ENCODE assay signal across 18 cellular contexts in genomic region chr4:2251795-2252529, GRCh38. TPM values are rescaled to one million over a fixed set of nuclear protein-coding genes. Genes with fewer than 3 reads are reported as not detected.
DNase-seq lines count a peak whose midpoint lies in the region; ATAC-seq, FAIRE-seq and TF ChIP-seq lines count a peak whose summit lies in the region.
"Had no signal": no experiment of that assay in that cellular context is flagged by ENCODE, and none has a peak within 500 bp of the region (broad histone marks: within the 10 kb centered on the region; RNA-seq: fewer than 3 reads in every experiment).

No MANE protein-coding gene starts in this region.

- CTCF ChIA-PET in activated CD8-positive, alpha-beta T cell treated with anti-CD3 and anti-CD28 coated beads, Interleukin-2, amount 10 ng/mL, durations not matched to agents 7 days and 5 days (lab: Charles Lee), result no interaction called here
- CTCF ChIA-PET in activated CD8-positive, alpha-beta T cell treated with anti-CD3 and anti-CD28 coated beads for 36 hours (lab: Charles Lee), result no interaction called here

- no peak overlapping the region for H3K4me3 Mint-ChIP-seq in activated CD8-positive, alpha-beta T cell treated with anti-CD3 and anti-CD28 coated beads, Interleukin-2, amount 10 ng/mL, durations not matched to agents 7 days and 5 days
- no peak overlapping the region for H3K4me3 Mint-ChIP-seq in activated CD8-positive, alpha-beta T cell treated with anti-CD3 and anti-CD28 coated beads for 36 hours

- FAIRE-seq in GM12892 (lab: Jason Lieb, UNC), result no peak

- no peaks in the 10 kb centered on the region for H3K27me3 Mint-ChIP-seq in activated CD8-positive, alpha-beta T cell treated with anti-CD3 and anti-CD28 coated beads, Interleukin-2, amount 10 ng/mL, durations not matched to agents 7 days and 5 days (ENCODE audit: low read depth)
- no peaks in the 10 kb centered on the region for H3K27me3 Mint-ChIP-seq in activated CD8-positive, alpha-beta T cell treated with anti-CD3 and anti-CD28 coated beads for 36 hours

- no peak overlapping the region for H3K9ac ChIP-seq in colonic mucosa (ENCODE audit: low read depth in 2 of 2, low read length in 2 of 2)

- H3K36me3 ChIP-seq in colonic mucosa, result peaks cover 16% of the 10 kb centered on the region

- DNase-seq in activated CD8-positive, alpha-beta T cell treated with anti-CD3 and anti-CD28 coated beads, Interleukin-2, amount 10 ng/mL, durations not matched to agents 7 days and 5 days, result peak; percentile 16
- DNase-seq in activated CD8-positive, alpha-beta T cell treated with anti-CD3 and anti-CD28 coated beads for 36 hours, result no peak
- DNase-seq in GM12892 (ENCODE audit: insufficient read length) (peak; percentile 21), colonic mucosa (peak; percentile 9), retina (peak; percentile 0), NOMO-1 (lab: John Stamatoyannopoulos, UW; ENCODE audit: unreplicated experiment in 2 of 2) (no peak), GM03348 (ENCODE audit: low spot score) (no peak)
- no peak for DNase-seq in stimulated activated naive CD4-positive, alpha-beta T cell (lab: John Stamatoyannopoulos, UW)
- DNase-seq: ACHN, HCEC 1CT, Kasumi-1, NCI-H1694, NCI-H524, T-helper 9 cell had no signal

- intact Hi-C loops in activated CD8-positive, alpha-beta T cell treated with anti-CD3 and anti-CD28 coated beads for 36 hours (cut with micrococcal nuclease), result no loop called here
- intact Hi-C loops in colonic mucosa (cut with DNase I), result no loop called here

- ATAC-seq in activated CD8-positive, alpha-beta T cell treated with anti-CD3 and anti-CD28 coated beads, Interleukin-2, amount 10 ng/mL, durations not matched to agents 7 days and 5 days, result no peak
- ATAC-seq in activated CD8-positive, alpha-beta T cell treated with anti-CD3 and anti-CD28 coated beads for 36 hours, result no peak

- no peaks in the 10 kb centered on the region for H3K9me3 ChIP-seq in colonic mucosa
- H3K9me3 ChIP-seq: adrenal gland had no signal

- TF ChIP-seq CTCF in activated CD8-positive, alpha-beta T cell treated with anti-CD3 and anti-CD28 coated beads for 36 hours (IDR thresholded peaks at IDR 0.05), result no peak
- TF ChIP-seq CTCF in colonic mucosa (IDR thresholded peaks at IDR 0.05), result no peak

- H3K36me3 Mint-ChIP-seq in activated CD8-positive, alpha-beta T cell treated with anti-CD3 and anti-CD28 coated beads, Interleukin-2, amount 10 ng/mL, durations not matched to agents 7 days and 5 days (ENCODE audit: low read depth), result no peaks in the 10 kb centered on the region
- no peaks in the 10 kb centered on the region for H3K36me3 Mint-ChIP-seq in activated CD8-positive, alpha-beta T cell treated with anti-CD3 and anti-CD28 coated beads for 36 hours (ENCODE audit: low read depth)

- POLR2A ChIA-PET in activated CD8-positive, alpha-beta T cell treated with anti-CD3 and anti-CD28 coated beads, Interleukin-2, amount 10 ng/mL, durations not matched to agents 7 days and 5 days (lab: Charles Lee), result no interaction called here
- POLR2A ChIA-PET in activated CD8-positive, alpha-beta T cell treated with anti-CD3 and anti-CD28 coated beads for 36 hours (lab: Charles Lee), result interaction anchor here (1.9 to 2.2 kb wide), 2 partner anchors 8 to 11 kb away, joined by 4 to 13 read pairs; partner anchors contain the start of genes HAUS3 and POLN

- H3K4me1 ChIP-seq in colonic mucosa, result no peaks in the 10 kb centered on the region

- TF ChIP-seq POLR2A in GM12892 (IDR thresholded peaks at IDR 0.05; ENCODE audit: low read depth, low read length), result no peak

- H3K27me3 ChIP-seq in colonic mucosa, result no peaks in the 10 kb centered on the region
- H3K27me3 ChIP-seq: adrenal gland had no signal

- H3K4me1 Mint-ChIP-seq in activated CD8-positive, alpha-beta T cell treated with anti-CD3 and anti-CD28 coated beads, Interleukin-2, amount 10 ng/mL, durations not matched to agents 7 days and 5 days (ENCODE audit: low read depth), result no peaks in the 10 kb centered on the region
- no peaks in the 10 kb centered on the region for H3K4me1 Mint-ChIP-seq in activated CD8-positive, alpha-beta T cell treated with anti-CD3 and anti-CD28 coated beads for 36 hours (ENCODE audit: low read depth)
- H3K4me1 Mint-ChIP-seq: neural crest cell had no signal

- H3K27ac ChIP-seq in colonic mucosa, result no peak overlapping the region
- H3K27ac ChIP-seq: adrenal gland, epithelial cell of prostate, skin epidermis had no signal

- H3K9me3 Mint-ChIP-seq in activated CD8-positive, alpha-beta T cell treated with anti-CD3 and anti-CD28 coated beads, Interleukin-2, amount 10 ng/mL, durations not matched to agents 7 days and 5 days (ENCODE audit: insufficient read depth), result no peaks in the 10 kb centered on the region
- H3K9me3 Mint-ChIP-seq in activated CD8-positive, alpha-beta T cell treated with anti-CD3 and anti-CD28 coated beads for 36 hours, result no peaks in the 10 kb centered on the region
- H3K9me3 Mint-ChIP-seq: neural crest cell had no signal

- no peak overlapping the region for H3K4me3 ChIP-seq in colonic mucosa
- H3K4me3 ChIP-seq: adrenal gland, skin epidermis had no signal

- H3K27ac Mint-ChIP-seq in activated CD8-positive, alpha-beta T cell treated with anti-CD3 and anti-CD28 coated beads, Interleukin-2, amount 10 ng/mL, durations not matched to agents 7 days and 5 days, result no peak overlapping the region
- H3K27ac Mint-ChIP-seq in activated CD8-positive, alpha-beta T cell treated with anti-CD3 and anti-CD28 coated beads for 36 hours, result no peak overlapping the region

RNA-seq across cellular contexts. Expression of gene MXD4, which starts 9.9 kb away (rescaled TPM):
- 1 to 10 TPM; 5.9 to 6.9 TPM for total RNA-seq in activated CD8-positive, alpha-beta T cell treated with anti-CD3 and anti-CD28 coated beads, Interleukin-2, amount 10 ng/mL, durations not matched to agents 7 days and 5 days
- 1 to 10 TPM; 1.5 to 2.3 TPM for total RNA-seq in activated CD8-positive, alpha-beta T cell treated with anti-CD3 and anti-CD28 coated beads for 36 hours
- 5.0 TPM for polyA plus RNA-seq in GM12892 (2012; ENCODE audit: missing spikeins)
- total RNA-seq in colonic mucosa, result 10 to 100 TPM; 36.7 to 43.3 TPM

RNA-seq across cellular contexts. Expression of gene HAUS3, which starts 10.0 kb away (rescaled TPM):
- total RNA-seq in activated CD8-positive, alpha-beta T cell treated with anti-CD3 and anti-CD28 coated beads, Interleukin-2, amount 10 ng/mL, durations not matched to agents 7 days and 5 days, result 10 to 100 TPM; 22.0 to 25.8 TPM
- total RNA-seq in activated CD8-positive, alpha-beta T cell treated with anti-CD3 and anti-CD28 coated beads for 36 hours, result 10 to 100 TPM; 18.4 to 19.5 TPM
- polyA plus RNA-seq in GM12892 (2012; ENCODE audit: missing spikeins), result 14.5 TPM
- total RNA-seq in colonic mucosa, result 10 to 100 TPM in 1 of 2 donors, 1 to 10 TPM in 1; 9.1 to 13.0 TPM

RNA-seq across cellular contexts. Expression of gene POLN, which starts 10.0 kb away (rescaled TPM):
- total RNA-seq in activated CD8-positive, alpha-beta T cell treated with anti-CD3 and anti-CD28 coated beads, Interleukin-2, amount 10 ng/mL, durations not matched to agents 7 days and 5 days, result 1 to 10 TPM; 2.4 to 2.5 TPM
- total RNA-seq in activated CD8-positive, alpha-beta T cell treated with anti-CD3 and anti-CD28 coated beads for 36 hours, result 1 to 10 TPM; 2.1 to 2.9 TPM
- polyA plus RNA-seq in GM12892 (2012; ENCODE audit: missing spikeins), result 1.5 TPM
- total RNA-seq in colonic mucosa, result 1 to 10 TPM; 1.6 to 2.8 TPM

Comparison
In these comparisons a context has a peak if more than half of its experiments do, and no peak if none do; other contexts are left out.
1. DNase-seq: peak in activated CD8-positive, alpha-beta T cell treated with anti-CD3 and anti-CD28 coated beads, Interleukin-2, amount 10 ng/mL, durations not matched to agents 7 days and 5 days (single experiment), GM12892 (single experiment), colonic mucosa (single experiment) and retina (single experiment); none in activated CD8-positive, alpha-beta T cell treated with anti-CD3 and anti-CD28 coated beads for 36 hours (single experiment), NOMO-1 (0 of 2), stimulated activated naive CD4-positive, alpha-beta T cell (0 of 6) and GM03348 (single experiment).
2. RNA of gene MXD4, which starts 9.9 kb away (total RNA-seq): 36.7 to 43.3 TPM in colonic mucosa; 5.9 to 6.9 TPM in activated CD8-positive, alpha-beta T cell treated with anti-CD3 and anti-CD28 coated beads, Interleukin-2, amount 10 ng/mL, durations not matched to agents 7 days and 5 days and 1.5 to 2.3 TPM in activated CD8-positive, alpha-beta T cell treated with anti-CD3 and anti-CD28 coated beads for 36 hours; every median in the first group is over 4 times any median in the second.